Comparison of ENCODE assay signal across 9 cellular contexts in genomic region chr2:42492691-42493467, GRCh38. TPM values are rescaled to one million over a fixed set of nuclear protein-coding genes. Genes with fewer than 3 reads are reported as not detected.
A peak's percentile ranks its signal among the peaks of the same experiment; 100 is the strongest.
DNase-seq lines count a peak whose midpoint lies in the region; ATAC-seq and TF ChIP-seq lines count a peak whose summit lies in the region.
"Had no signal": no experiment of that assay in that cellular context is flagged by ENCODE, and none has a peak within 500 bp of the region (broad histone marks: within the 10 kb centered on the region; RNA-seq: fewer than 3 reads in every experiment).

No MANE protein-coding gene starts in this region.

- H3K4me2 ChIP-seq in GM23338, result peak overlapping the region; percentile 94
- no peak overlapping the region for H3K4me2 ChIP-seq in neural cell (ENCODE audit: low read length)

- ATAC-seq in GM23338, result peak; percentile 12
- ATAC-seq in T-cell (replicated peaks in 1 of 4), result peak; percentile 25 to 45 (median 39)
- no peak for ATAC-seq in HG03039 (IDR thresholded peaks at IDR 0.05; ENCODE audit: unreplicated experiment)

- H4K20me1 ChIP-seq in GM23338 (replicated peaks; ENCODE audit: insufficient read depth) (peaks cover 25% of the 10 kb centered on the region), neural cell (ENCODE audit: insufficient read depth) (no peaks in the 10 kb centered on the region)

- H3K9me2 ChIP-seq in GM23338 (ENCODE audit: insufficient read depth) (no peaks in the 10 kb centered on the region), neural cell (ENCODE audit: insufficient read depth, low read length) (no peaks in the 10 kb centered on the region)

- H3K4me3 Mint-ChIP-seq in GM23338 (peak overlapping the region; percentile 82), T-cell (peak overlapping the region; percentile 71 to 72 (median 72)), chondrocyte (ENCODE audit: unreplicated experiment) (peak overlapping the region; percentile 46)

- peak overlapping the region; percentile 74 for H3K4me3 ChIP-seq in GM23338
- peak overlapping the region; percentile 93 for H3K4me3 ChIP-seq in neural cell (ENCODE audit: low read length)

- H3K27me3 Mint-ChIP-seq in GM23338 (ENCODE audit: insufficient read depth, low read depth, poor library complexity) (peaks cover 18% of the 10 kb centered on the region), T-cell (peaks cover 6 to 18% of the 10 kb centered on the region in 2 donors), chondrocyte (ENCODE audit: low read depth) (peaks cover 17% of the 10 kb centered on the region)

- no peaks in the 10 kb centered on the region for H3K9me3 ChIP-seq in neural cell (ENCODE audit: low read length)

- no peak for TF ChIP-seq RAD21 in neural cell (conservative IDR thresholded peaks at IDR 0.05)

- no peak overlapping the region for H3K27ac ChIP-seq in GM23338 (ENCODE audit: low read depth)
- H3K27ac ChIP-seq in neural cell (ENCODE audit: low read length), result no peak overlapping the region

- CTCF ChIA-PET in T-cell (lab: Charles Lee), result interaction anchor here (0.6 to 1.4 kb wide), 5 partner anchors 21 to 623 kb away, joined by 3 to 6 read pairs (median 4); no protein-coding TSS in a partner anchor

- POLR2A ChIA-PET in T-cell (lab: Charles Lee), result interaction anchor here in 1 of 2 donors (0.6 kb wide), 2 partner anchors 17 to 361 kb away, joined by 4 to 5 read pairs; no protein-coding TSS in a partner anchor

- H3K36me3 Mint-ChIP-seq in GM23338 (ENCODE audit: low read depth) (peaks cover 7% of the 10 kb centered on the region; the same call in 2 of the 3 replicates), T-cell (no peaks in the 10 kb centered on the region), chondrocyte (ENCODE audit: low read depth) (no peaks in the 10 kb centered on the region)

- H3K36me3 ChIP-seq in GM23338 (ENCODE audit: insufficient read depth) (no peaks in the 10 kb centered on the region), neural cell (ENCODE audit: insufficient read depth, low read length) (no peaks in the 10 kb centered on the region)

- H3K27me3 ChIP-seq in GM23338 (ENCODE audit: insufficient read depth) (peaks cover 20% of the 10 kb centered on the region), neural cell (ENCODE audit: insufficient read depth, low read depth, low read length) (peaks cover 31% of the 10 kb centered on the region)

- H3K4me1 Mint-ChIP-seq in GM23338, result peaks cover 34% of the 10 kb centered on the region
- peaks cover 8 to 11% (median 8%) of the 10 kb centered on the region in 3 donors for H3K4me1 Mint-ChIP-seq in T-cell
- H3K4me1 Mint-ChIP-seq in chondrocyte (ENCODE audit: low read depth), result peaks cover 8% of the 10 kb centered on the region

- H2AFZ ChIP-seq in GM23338 (peak overlapping the region; percentile 43), neural cell (ENCODE audit: low read depth, low read length) (no peak overlapping the region)

- peaks cover 38% of the 10 kb centered on the region for H3K4me1 ChIP-seq in GM23338 (ENCODE audit: insufficient read depth)

- peak; percentile 77 for DNase-seq in GM23338 (ENCODE audit: low spot score)
- peak; percentile 9 to 62 (median 46) for DNase-seq in T-cell
- peak; percentile 90 for DNase-seq in chondrocyte (ENCODE audit: low spot score)
- DNase-seq in posterior vena cava (ENCODE audit: low spot score), result no peak
- no peak for DNase-seq in OCI-M1 (lab: John Stamatoyannopoulos, UW)
- DNase-seq in dedifferentiated amniotic fluid mesenchymal stem cell (ENCODE audit: extremely low spot score), result no peak

- peaks cover 53% of the 10 kb centered on the region for H3K79me2 ChIP-seq in GM23338 (replicated peaks; ENCODE audit: insufficient read depth)
- H3K79me2 ChIP-seq in neural cell (replicated peaks; ENCODE audit: insufficient read depth, low read length), result no peaks in the 10 kb centered on the region

- no peak for TF ChIP-seq EP300 in neural cell (conservative IDR thresholded peaks at IDR 0.05; ENCODE audit: poor library complexity, severe bottlenecking)

- no peaks in the 10 kb centered on the region for H3K9me3 Mint-ChIP-seq in GM23338
- no peaks in the 10 kb centered on the region for H3K9me3 Mint-ChIP-seq in T-cell
- H3K9me3 Mint-ChIP-seq in chondrocyte (ENCODE audit: low read depth), result no peaks in the 10 kb centered on the region

- H3F3A ChIP-seq in GM23338 (replicated peaks; ENCODE audit: low read depth) (peaks cover 6% of the 10 kb centered on the region), neural cell (ENCODE audit: insufficient read depth, low read length, poor library complexity, severe bottlenecking) (no peaks in the 10 kb centered on the region)

- intact Hi-C loops in posterior vena cava (cut with DNase I), result no loop called here

- no peak overlapping the region for H3K9ac ChIP-seq in neural cell (ENCODE audit: low read length)

- H3K27ac Mint-ChIP-seq in GM23338 (no peak overlapping the region), T-cell (no peak overlapping the region), chondrocyte (ENCODE audit: unreplicated experiment) (no peak overlapping the region)

- TF ChIP-seq CTCF in GM23338 (conservative IDR thresholded peaks at IDR 0.05; ENCODE audit: low read depth in 2 of 2) (no peak), chondrocyte (IDR thresholded peaks at IDR 0.05) (no peak), neural cell (IDR thresholded peaks at IDR 0.05; ENCODE audit: poor library complexity, severe bottlenecking) (no peak)

TF ChIP-seq in GM23338, 12 proteins besides CTCF, POLR2A, EP300 and RAD21:
- peak; percentile 34; the same call in 1 of the 2 replicates for TF ChIP-seq CREB1 (CRISPR knock-in tag; IDR thresholded peaks at IDR 0.05; ENCODE audit: low read depth)
- TF ChIP-seq JUNB (IDR thresholded peaks at IDR 0.05; ENCODE audit: unreplicated experiment), result no peak
- TF ChIP-seq ZNF114 (CRISPR knock-in tag; IDR thresholded peaks at IDR 0.05), result no peak

TF ChIP-seq in neural cell, 6 proteins besides CTCF, POLR2A, EP300 and RAD21:
- TF ChIP-seq POLR2AphosphoS5 (IDR thresholded peaks at IDR 0.05), result peak; percentile 39
- no peak for TF ChIP-seq EZH2 (IDR thresholded peaks at IDR 0.05; ENCODE audit: borderline replicate concordance, insufficient read depth, low read length, poor library complexity, severe bottlenecking)
- no peak for TF ChIP-seq SMC3 (conservative IDR thresholded peaks at IDR 0.05; ENCODE audit: poor library complexity)
- TF ChIP-seq MXI1 (conservative IDR thresholded peaks at IDR 0.05; ENCODE audit: poor library complexity, severe bottlenecking), result no peak
TF ChIP-seq in neural cell: peak in this region for 1.

RNA-seq across cellular contexts. Expression of gene KCNG3, which starts 0.9 kb away (rescaled TPM):
- total RNA-seq in GM23338 (2014; rRNA removed; shearing (Covaris generic)), result 33.8 and 36.2 TPM in 2 replicates
- polyA plus RNA-seq in GM23338 (2016; fragmentation: Nextera tagmentation; extraction: Ambion mirVana) (2.2 and 2.5 TPM in 2 replicates), neural cell (0.74 and 1.1 TPM in 2 replicates)
- total RNA-seq in T-cell (under 1 TPM in 3 of 5 donors, not detected in 2; 0.09 to 0.25 (median 0.15) TPM), chondrocyte (0.05 TPM in 1 of 3 replicates, not detected in the others), posterior vena cava (under 1 TPM in 1 of 2 donors, not detected in 1; 0.05 TPM)
- 4.5 and 5.4 TPM in 2 replicates for polyA minus RNA-seq in neural cell
- total RNA-seq: fibroblast of villous mesenchyme had no signal

Comparison
In these comparisons a context has a peak if more than half of its experiments do, and no peak if none do; other contexts are left out.
1. DNase-seq: peak in GM23338 (single experiment), T-cell (34 of 34) and chondrocyte (single experiment); none in posterior vena cava (single experiment), OCI-M1 (single experiment) and dedifferentiated amniotic fluid mesenchymal stem cell (single experiment).
2. RNA of gene KCNG3, which starts 0.9 kb away (total RNA-seq): 33.8 to 36.2 TPM in GM23338; 0.09 to 0.25 TPM in T-cell, 0.05 TPM in chondrocyte and 0.05 TPM in posterior vena cava; every median in the first group is over 10 times any median in the second.
3. Peak in every context shown above with its lines, with median percentiles within 50 percentile points of each other: H3K4me3 Mint-ChIP-seq.